In genomic region chr16:11111166-11111565, GRCh38 we compare ENCODE assay signal across 1 cellular context.
TF ChIP-seq lines count a peak whose summit lies in the region.

No MANE protein-coding gene starts in this region.

TF ChIP-seq in K562, 482 proteins besides CTCF, POLR2A, EP300 and RAD21:
- TF ChIP-seq SNAPC5 (CRISPR knock-in tag; IDR thresholded peaks at IDR 0.05) (no peak), ZNF217 (CRISPR knock-in tag; IDR thresholded peaks at IDR 0.05) (no peak), YY1 (IDR thresholded peaks at IDR 0.05; ENCODE audit: borderline replicate concordance in 1 of 3, control insufficient read depth in 1 of 3, extremely low read depth in 1 of 3, insufficient read depth in 3 of 3, insufficient read length in 1 of 3, insufficient replicate concordance in 2 of 3, low read depth in 1 of 3, low read length in 2 of 3) (peak in 2 of 3 experiments; percentile 26 to 53), EGR1 (conservative IDR thresholded peaks at IDR 0.05) (no peak)
